ENCODE assay signal across 21 cellular contexts in the genomic region with DNA sequence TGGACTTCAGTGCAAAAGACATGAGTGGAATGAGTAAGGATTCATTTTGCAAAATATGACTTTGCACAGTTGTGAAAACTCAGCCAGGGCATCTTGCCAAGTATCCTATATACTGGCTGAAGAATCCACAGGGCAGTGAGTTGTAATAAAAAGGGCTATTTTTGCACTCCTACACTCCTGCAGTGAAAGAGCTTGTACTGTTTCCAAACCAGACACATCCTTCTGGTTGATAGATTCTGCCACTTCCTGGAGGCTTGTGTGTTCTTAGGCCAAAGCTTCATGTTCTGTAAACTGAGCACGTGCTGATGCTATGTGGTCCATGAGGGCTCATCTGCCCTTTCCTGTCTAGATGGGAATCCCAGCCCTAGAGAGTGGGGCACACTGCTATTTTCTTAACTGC. TPM values are rescaled to one million over a fixed set of nuclear protein-coding genes. Genes with fewer than 3 reads are reported as not detected.
DNase-seq lines count a peak whose midpoint lies in the region; ATAC-seq and TF ChIP-seq lines count a peak whose summit lies in the region.
"Had no signal": no experiment of that assay in that cellular context is flagged by ENCODE, and none has a peak within 500 bp of the region (broad histone marks: within the 10 kb centered on the region; RNA-seq: fewer than 3 reads in every experiment).

No MANE protein-coding gene starts in this region.

- no peaks in the 10 kb centered on the region for H3K36me3 Mint-ChIP-seq in activated CD4-positive, alpha-beta T cell treated with anti-CD3 and anti-CD28 coated beads, Interleukin-2, amount 10 ng/mL, durations not matched to agents 24 days and 14 days (ENCODE audit: low read depth)
- H3K36me3 Mint-ChIP-seq: activated CD4-positive, alpha-beta memory T cell treated with anti-CD3 and anti-CD28 coated beads for 36 hours; naive B cell had no signal

- CTCF ChIA-PET in HEK293T (lab: Yijun Ruan, JAX), result interaction anchor here (1.0 to 2.2 kb wide), 2 partner anchors 13 to 29 kb away, joined by 4 to 7 read pairs; no protein-coding TSS in a partner anchor

- H3K27ac ChIP-seq in aorta (ENCODE audit: low read depth in 1 of 2, low read length in 2 of 2), result no peak overlapping the region
- H3K27ac ChIP-seq: breast epithelium, C4-2B, HL-60 had no signal

- H3K4me1 ChIP-seq in aorta (ENCODE audit: control insufficient read depth in 1 of 2, insufficient read depth in 2 of 2, low read length in 2 of 2), result no peaks in the 10 kb centered on the region
- H3K4me1 ChIP-seq: breast epithelium had no signal

- 50 to 59% methylated on average over 1 of the region's 1 CpG for WGBS in aorta, 2 donors

- POLR2A ChIA-PET in HEK293T (lab: Yijun Ruan, JAX), result no interaction called here

- no peaks in the 10 kb centered on the region for H3K27me3 ChIP-seq in aorta (ENCODE audit: control insufficient read depth in 1 of 2, insufficient read depth in 2 of 2, low read length in 1 of 2)
- H3K27me3 ChIP-seq: breast epithelium had no signal

- no peak for ATAC-seq in aorta (ENCODE audit: low FRiP score)

- peaks cover 6% of the 10 kb centered on the region for H3K4me1 Mint-ChIP-seq in activated CD4-positive, alpha-beta T cell treated with anti-CD3 and anti-CD28 coated beads, Interleukin-2, amount 10 ng/mL, durations not matched to agents 24 days and 14 days

- peak; percentile 61 for DNase-seq in COLO829 (ENCODE audit: low spot score)
- peak; percentile 54 to 73 for DNase-seq in Kasumi-1 (lab: John Stamatoyannopoulos, UW)
- DNase-seq in cerebellar cortex (ENCODE audit: low spot score), result peak; percentile 46
- peak; percentile 59 for DNase-seq in left kidney (ENCODE audit: low read depth, low spot score)
- no peak for DNase-seq in medulla oblongata (ENCODE audit: extremely low spot score)
- no peak for DNase-seq in aorta
- no peak for DNase-seq in HEK293T (ENCODE audit: extremely low spot score)
- no peak for DNase-seq in activated CD4-positive, alpha-beta T cell treated with anti-CD3 and anti-CD28 coated beads, Interleukin-2, amount 10 ng/mL, durations not matched to agents 24 days and 14 days
- DNase-seq: activated CD4-positive, alpha-beta memory T cell treated with anti-CD3 and anti-CD28 coated beads for 36 hours; activated gamma-delta T cell; DMS79 treated with DMSO at 0.1 percent for 48 hours; endodermal cell; H7; naive B cell; NCI-H2029 treated with DMSO at 0.1 percent for 48 hours; NK-92 treated with Interleukin-12 subunit alpha and Interleukin-12 subunit beta, amount 100 ng/mL, for 24 hours; SHP77 treated with DMSO at 0.1 percent for 48 hours; T1000 had no signal

- intact Hi-C loops in aorta (cut with DNase I), result no loop called here
- intact Hi-C loops in activated CD4-positive, alpha-beta T cell treated with anti-CD3 and anti-CD28 coated beads, Interleukin-2, amount 10 ng/mL, durations not matched to agents 24 days and 14 days (cut with micrococcal nuclease), result no loop called here

- H3K4me3 ChIP-seq in aorta (ENCODE audit: low read length in 2 of 2), result no peak overlapping the region
- H3K4me3 ChIP-seq: breast epithelium had no signal

- no peaks in the 10 kb centered on the region for H3K36me3 ChIP-seq in aorta (ENCODE audit: control insufficient read depth in 1 of 2, insufficient read depth in 2 of 2, low read length in 1 of 2)
- H3K36me3 ChIP-seq: breast epithelium had no signal

- H3K9me3 Mint-ChIP-seq in activated CD4-positive, alpha-beta T cell treated with anti-CD3 and anti-CD28 coated beads, Interleukin-2, amount 10 ng/mL, durations not matched to agents 24 days and 14 days, result no peaks in the 10 kb centered on the region
- H3K9me3 Mint-ChIP-seq: activated CD4-positive, alpha-beta memory T cell treated with anti-CD3 and anti-CD28 coated beads for 36 hours had no signal

- no peak overlapping the region for H3K27ac Mint-ChIP-seq in activated CD4-positive, alpha-beta T cell treated with anti-CD3 and anti-CD28 coated beads, Interleukin-2, amount 10 ng/mL, durations not matched to agents 24 days and 14 days
- H3K27ac Mint-ChIP-seq: activated CD4-positive, alpha-beta memory T cell treated with anti-CD3 and anti-CD28 coated beads for 36 hours; endodermal cell; naive B cell had no signal

- peaks cover 2% of the 10 kb centered on the region for H3K27me3 Mint-ChIP-seq in activated CD4-positive, alpha-beta T cell treated with anti-CD3 and anti-CD28 coated beads, Interleukin-2, amount 10 ng/mL, durations not matched to agents 24 days and 14 days
- H3K27me3 Mint-ChIP-seq: activated CD4-positive, alpha-beta memory T cell treated with anti-CD3 and anti-CD28 coated beads for 36 hours had no signal

- H3K9me3 ChIP-seq in aorta (ENCODE audit: control insufficient read depth, low read length), result no peaks in the 10 kb centered on the region
- H3K9me3 ChIP-seq: breast epithelium had no signal

- H3K4me3 Mint-ChIP-seq in activated CD4-positive, alpha-beta T cell treated with anti-CD3 and anti-CD28 coated beads, Interleukin-2, amount 10 ng/mL, durations not matched to agents 24 days and 14 days, result no peak overlapping the region
- H3K4me3 Mint-ChIP-seq: activated CD4-positive, alpha-beta memory T cell treated with anti-CD3 and anti-CD28 coated beads for 36 hours; endodermal cell; naive B cell had no signal

TF ChIP-seq in HEK293T, 16 proteins besides CTCF, POLR2A, EP300 and RAD21:
- no peak for TF ChIP-seq TARDBP (IDR thresholded peaks at IDR 0.05)
- no peak for TF ChIP-seq FOXM1 (IDR thresholded peaks at IDR 0.05; ENCODE audit: borderline replicate concordance)
- TF ChIP-seq FOXK2 (IDR thresholded peaks at IDR 0.05), result no peak
- no peak for TF ChIP-seq LEF1 (IDR thresholded peaks at IDR 0.05; ENCODE audit: borderline replicate concordance)
- TF ChIP-seq SUZ12 (IDR thresholded peaks at IDR 0.05), result no peak
- no peak for TF ChIP-seq L3MBTL2 (conservative IDR thresholded peaks at IDR 0.05)
- TF ChIP-seq FOXA1 (IDR thresholded peaks at IDR 0.05), result no peak
- no peak for TF ChIP-seq ARNT (IDR thresholded peaks at IDR 0.05)
- no peak for TF ChIP-seq ELF4 (IDR thresholded peaks at IDR 0.05)
- no peak for TF ChIP-seq BHLHE40 (IDR thresholded peaks at IDR 0.05; ENCODE audit: borderline replicate concordance)
- TF ChIP-seq CTBP1 (IDR thresholded peaks at IDR 0.05; ENCODE audit: borderline replicate concordance), result no peak
- TF ChIP-seq, protein P1, sequence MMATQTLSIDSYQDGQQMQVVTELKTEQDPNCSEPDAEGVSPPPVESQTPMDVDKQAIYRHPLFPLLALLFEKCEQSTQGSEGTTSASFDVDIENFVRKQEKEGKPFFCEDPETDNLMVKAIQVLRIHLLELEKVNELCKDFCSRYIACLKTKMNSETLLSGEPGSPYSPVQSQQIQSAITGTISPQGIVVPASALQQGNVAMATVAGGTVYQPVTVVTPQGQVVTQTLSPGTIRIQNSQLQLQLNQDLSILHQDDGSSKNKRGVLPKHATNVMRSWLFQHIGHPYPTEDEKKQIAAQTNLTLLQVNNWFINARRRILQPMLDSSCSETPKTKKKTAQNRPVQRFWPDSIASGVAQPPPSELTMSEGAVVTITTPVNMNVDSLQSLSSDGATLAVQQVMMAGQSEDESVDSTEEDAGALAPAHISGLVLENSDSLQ (IDR thresholded peaks at IDR 0.05), result no peak
- no peak for TF ChIP-seq ZNF384 (IDR thresholded peaks at IDR 0.05)
- TF ChIP-seq NFRKB (IDR thresholded peaks at IDR 0.05), result no peak
- no peak for TF ChIP-seq HDGF (IDR thresholded peaks at IDR 0.05; ENCODE audit: borderline replicate concordance)
- no peak for TF ChIP-seq SP1 (IDR thresholded peaks at IDR 0.05)

RNA-seq across cellular contexts. Expression of a gene that starts 34.9 kb away (rescaled TPM):
- 10 to 100 TPM; 17.3 to 23.8 TPM for total RNA-seq in aorta
- polyA plus RNA-seq in aorta, result 10 to 100 TPM; 33.3 to 34.5 TPM
- total RNA-seq in activated CD4-positive, alpha-beta T cell treated with anti-CD3 and anti-CD28 coated beads, Interleukin-2, amount 10 ng/mL, durations not matched to agents 24 days and 14 days, result 1.0 and 2.1 TPM in 2 replicates

Comparison
In these comparisons a context has a peak if more than half of its experiments do, and no peak if none do; other contexts are left out.
1. DNase-seq: peak in COLO829 (single experiment), Kasumi-1 (2 of 2), cerebellar cortex (single experiment) and left kidney (single experiment); none in medulla oblongata (single experiment), aorta (0 of 2), HEK293T (single experiment) and activated CD4-positive, alpha-beta T cell treated with anti-CD3 and anti-CD28 coated beads, Interleukin-2, amount 10 ng/mL, durations not matched to agents 24 days and 14 days (single experiment).